9 cellular contexts compared by ENCODE assay signal in genomic region chr18:76874643-76875389, GRCh38. TPM values are rescaled to one million over a fixed set of nuclear protein-coding genes. Genes with fewer than 3 reads are reported as not detected.
DNase-seq lines count a peak whose midpoint lies in the region; ATAC-seq lines count a peak whose summit lies in the region.
"Had no signal": no experiment of that assay in that cellular context is flagged by ENCODE, and none has a peak within 500 bp of the region (broad histone marks: within the 10 kb centered on the region; RNA-seq: fewer than 3 reads in every experiment).

No MANE protein-coding gene starts in this region.

- no peak overlapping the region for H3K27ac ChIP-seq in naive thymus-derived CD4-positive, alpha-beta T cell (ENCODE audit: low read depth, low read length)
- H3K27ac ChIP-seq: esophagus squamous epithelium had no signal

- H3K9me3 Mint-ChIP-seq in activated T-cell treated with anti-CD3 and anti-CD28 coated beads, Interleukin-2, amount 50 U/mL, for 72 hours, result no peaks in the 10 kb centered on the region
- no peaks in the 10 kb centered on the region for H3K9me3 Mint-ChIP-seq in naive thymus-derived CD4-positive, alpha-beta T cell

- POLR2A ChIA-PET in naive thymus-derived CD4-positive, alpha-beta T cell (lab: Charles Lee), result no interaction called here

- H3K4me3 Mint-ChIP-seq in activated T-cell treated with anti-CD3 and anti-CD28 coated beads, Interleukin-2, amount 50 U/mL, for 72 hours, result peak overlapping the region; percentile 44 to 60
- H3K4me3 Mint-ChIP-seq in naive thymus-derived CD4-positive, alpha-beta T cell, result peak overlapping the region in 1 of 10 donors; percentile 2

- H3K27me3 ChIP-seq in naive thymus-derived CD4-positive, alpha-beta T cell (ENCODE audit: control insufficient read depth in 2 of 2, insufficient read depth in 2 of 2, low read length in 2 of 2), result no peaks in the 10 kb centered on the region
- H3K27me3 ChIP-seq: esophagus squamous epithelium had no signal

- H3K27ac Mint-ChIP-seq in activated T-cell treated with anti-CD3 and anti-CD28 coated beads, Interleukin-2, amount 50 U/mL, for 72 hours, result peak overlapping the region; percentile 81
- peak overlapping the region in 7 of 9 donors; percentile 5 to 75 (median 23) for H3K27ac Mint-ChIP-seq in naive thymus-derived CD4-positive, alpha-beta T cell

- peak; percentile 50 to 60 for DNase-seq in activated T-cell treated with anti-CD3 and anti-CD28 coated beads, Interleukin-2, amount 50 U/mL, for 72 hours
- DNase-seq in naive thymus-derived CD4-positive, alpha-beta T cell, result peak in 1 of 9 donors; percentile 50
- DNase-seq in A172 (ENCODE audit: low spot score) (no peak), NCI-H446 (lab: John Stamatoyannopoulos, UW) (no peak)
- DNase-seq: esophagus squamous epithelium had no signal

- no peak overlapping the region for H3K4me3 ChIP-seq in naive thymus-derived CD4-positive, alpha-beta T cell (ENCODE audit: low read length)
- H3K4me3 ChIP-seq: esophagus squamous epithelium had no signal

- no peaks in the 10 kb centered on the region for H3K4me1 ChIP-seq in naive thymus-derived CD4-positive, alpha-beta T cell (ENCODE audit: control insufficient read depth in 2 of 2, insufficient read depth in 2 of 2, low read length in 2 of 2)
- H3K4me1 ChIP-seq: esophagus squamous epithelium had no signal

- H3K36me3 ChIP-seq in naive thymus-derived CD4-positive, alpha-beta T cell (ENCODE audit: control insufficient read depth in 2 of 3, insufficient read depth in 3 of 3, low read length in 3 of 3), result peaks cover 0 to 47% (median 10%) of the 10 kb centered on the region in 3 experiments

- H3K4me1 Mint-ChIP-seq in activated T-cell treated with anti-CD3 and anti-CD28 coated beads, Interleukin-2, amount 50 U/mL, for 72 hours (ENCODE audit: low read depth), result peaks cover 17% of the 10 kb centered on the region
- H3K4me1 Mint-ChIP-seq in naive thymus-derived CD4-positive, alpha-beta T cell, result peaks cover 0 to 14% (median 7%) of the 10 kb centered on the region in 7 donors

- H3K27me3 Mint-ChIP-seq in activated T-cell treated with anti-CD3 and anti-CD28 coated beads, Interleukin-2, amount 50 U/mL, for 72 hours (ENCODE audit: low read depth), result no peaks in the 10 kb centered on the region
- H3K27me3 Mint-ChIP-seq in naive thymus-derived CD4-positive, alpha-beta T cell, result no peaks in the 10 kb centered on the region

- ATAC-seq in GM19035 (IDR thresholded peaks at IDR 0.05; ENCODE audit: unreplicated experiment) (peak; percentile 25), HG03280 (IDR thresholded peaks at IDR 0.05; ENCODE audit: unreplicated experiment) (peak; percentile 24), GM18873 (IDR thresholded peaks at IDR 0.05; ENCODE audit: low FRiP score, unreplicated experiment) (no peak), HG02852 (IDR thresholded peaks at IDR 0.05; ENCODE audit: unreplicated experiment) (no peak)
- ATAC-seq in activated T-cell treated with anti-CD3 and anti-CD28 coated beads, Interleukin-2, amount 50 U/mL, for 72 hours (replicated peaks in 1 of 2), result peak; percentile 97
- peak; percentile 73 for ATAC-seq in naive thymus-derived CD4-positive, alpha-beta T cell

- intact Hi-C loops in naive thymus-derived CD4-positive, alpha-beta T cell (cut with micrococcal nuclease), result loop anchor here (1.0 to 5.0 kb wide), 6 partner anchors 53 to 827 kb away; partner anchors contain the start of gene ZNF236 (in 1 of the 2)

- no peaks in the 10 kb centered on the region for H3K9me3 ChIP-seq in naive thymus-derived CD4-positive, alpha-beta T cell (ENCODE audit: control insufficient read depth in 2 of 3, low read length in 3 of 3)
- H3K9me3 ChIP-seq: esophagus squamous epithelium had no signal

- H3K36me3 Mint-ChIP-seq in activated T-cell treated with anti-CD3 and anti-CD28 coated beads, Interleukin-2, amount 50 U/mL, for 72 hours (ENCODE audit: insufficient read depth in 2 of 2), result peaks cover 3 to 10% of the 10 kb centered on the region in 2 donors
- H3K36me3 Mint-ChIP-seq in naive thymus-derived CD4-positive, alpha-beta T cell, result peaks cover 4 to 69% (median 25%) of the 10 kb centered on the region in 5 donors

- CTCF ChIA-PET in naive thymus-derived CD4-positive, alpha-beta T cell (lab: Charles Lee), result interaction anchor here (1.6 kb wide), 1 partner anchor 72 kb away, joined by 6 read pairs; no protein-coding TSS in a partner anchor

RNA-seq across cellular contexts. Expression of gene ZNF236, which starts 52.5 kb away (rescaled TPM):
- 10 to 100 TPM; 15.7 to 17.9 TPM for total RNA-seq in activated T-cell treated with anti-CD3 and anti-CD28 coated beads, Interleukin-2, amount 50 U/mL, for 72 hours
- 10 to 100 TPM; 25.9 to 34.5 (median 30.6) TPM for total RNA-seq in naive thymus-derived CD4-positive, alpha-beta T cell
- 10 to 100 TPM in 1 of 2 donors, 1 to 10 TPM in 1; 5.7 to 12.6 TPM for polyA plus RNA-seq in naive thymus-derived CD4-positive, alpha-beta T cell
- total RNA-seq in A172 (2014; rRNA removed; shearing (Covaris generic)), result 2.3 and 15.1 TPM in 2 replicates

Comparison
In these comparisons a context has a peak if more than half of its experiments do, and no peak if none do; other contexts are left out.
1. ATAC-seq: peak in GM19035 (single experiment), HG03280 (single experiment), activated T-cell treated with anti-CD3 and anti-CD28 coated beads, Interleukin-2, amount 50 U/mL, for 72 hours (2 of 2) and naive thymus-derived CD4-positive, alpha-beta T cell (single experiment); none in GM18873 (single experiment) and HG02852 (single experiment).
2. DNase-seq: peak in activated T-cell treated with anti-CD3 and anti-CD28 coated beads, Interleukin-2, amount 50 U/mL, for 72 hours (2 of 2); none in A172 (single experiment) and NCI-H446 (0 of 2).